1 cellular context compared by ENCODE assay signal in genomic region chr5:122313941-122314340, GRCh38.
TF ChIP-seq lines count a peak whose summit lies in the region.

No MANE protein-coding gene starts in this region.

TF ChIP-seq in GM23338, 12 proteins besides CTCF, POLR2A, EP300 and RAD21 (continued from another document):
- TF ChIP-seq REST (IDR thresholded peaks at IDR 0.05; ENCODE audit: unreplicated experiment) (no peak), EZH2 (IDR thresholded peaks at IDR 0.05; ENCODE audit: low read depth, unreplicated experiment) (no peak), ZNF114 (CRISPR knock-in tag; IDR thresholded peaks at IDR 0.05) (no peak), ZNF331 (CRISPR knock-in tag; IDR thresholded peaks at IDR 0.05; ENCODE audit: low read depth) (no peak), POLR2AphosphoS5 (IDR thresholded peaks at IDR 0.05; ENCODE audit: low read depth) (no peak), NANOG (IDR thresholded peaks at IDR 0.05; ENCODE audit: borderline replicate concordance) (no peak), EZH2phosphoT487 (IDR thresholded peaks at IDR 0.05; ENCODE audit: unreplicated experiment) (no peak), CREB1 (CRISPR knock-in tag; IDR thresholded peaks at IDR 0.05; ENCODE audit: low read depth) (no peak)
- TF ChIP-seq, protein P1, sequence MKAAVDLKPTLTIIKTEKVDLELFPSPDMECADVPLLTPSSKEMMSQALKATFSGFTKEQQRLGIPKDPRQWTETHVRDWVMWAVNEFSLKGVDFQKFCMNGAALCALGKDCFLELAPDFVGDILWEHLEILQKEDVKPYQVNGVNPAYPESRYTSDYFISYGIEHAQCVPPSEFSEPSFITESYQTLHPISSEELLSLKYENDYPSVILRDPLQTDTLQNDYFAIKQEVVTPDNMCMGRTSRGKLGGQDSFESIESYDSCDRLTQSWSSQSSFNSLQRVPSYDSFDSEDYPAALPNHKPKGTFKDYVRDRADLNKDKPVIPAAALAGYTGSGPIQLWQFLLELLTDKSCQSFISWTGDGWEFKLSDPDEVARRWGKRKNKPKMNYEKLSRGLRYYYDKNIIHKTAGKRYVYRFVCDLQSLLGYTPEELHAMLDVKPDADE (IDR thresholded peaks at IDR 0.05) = no peak
- TF ChIP-seq, protein P2, sequence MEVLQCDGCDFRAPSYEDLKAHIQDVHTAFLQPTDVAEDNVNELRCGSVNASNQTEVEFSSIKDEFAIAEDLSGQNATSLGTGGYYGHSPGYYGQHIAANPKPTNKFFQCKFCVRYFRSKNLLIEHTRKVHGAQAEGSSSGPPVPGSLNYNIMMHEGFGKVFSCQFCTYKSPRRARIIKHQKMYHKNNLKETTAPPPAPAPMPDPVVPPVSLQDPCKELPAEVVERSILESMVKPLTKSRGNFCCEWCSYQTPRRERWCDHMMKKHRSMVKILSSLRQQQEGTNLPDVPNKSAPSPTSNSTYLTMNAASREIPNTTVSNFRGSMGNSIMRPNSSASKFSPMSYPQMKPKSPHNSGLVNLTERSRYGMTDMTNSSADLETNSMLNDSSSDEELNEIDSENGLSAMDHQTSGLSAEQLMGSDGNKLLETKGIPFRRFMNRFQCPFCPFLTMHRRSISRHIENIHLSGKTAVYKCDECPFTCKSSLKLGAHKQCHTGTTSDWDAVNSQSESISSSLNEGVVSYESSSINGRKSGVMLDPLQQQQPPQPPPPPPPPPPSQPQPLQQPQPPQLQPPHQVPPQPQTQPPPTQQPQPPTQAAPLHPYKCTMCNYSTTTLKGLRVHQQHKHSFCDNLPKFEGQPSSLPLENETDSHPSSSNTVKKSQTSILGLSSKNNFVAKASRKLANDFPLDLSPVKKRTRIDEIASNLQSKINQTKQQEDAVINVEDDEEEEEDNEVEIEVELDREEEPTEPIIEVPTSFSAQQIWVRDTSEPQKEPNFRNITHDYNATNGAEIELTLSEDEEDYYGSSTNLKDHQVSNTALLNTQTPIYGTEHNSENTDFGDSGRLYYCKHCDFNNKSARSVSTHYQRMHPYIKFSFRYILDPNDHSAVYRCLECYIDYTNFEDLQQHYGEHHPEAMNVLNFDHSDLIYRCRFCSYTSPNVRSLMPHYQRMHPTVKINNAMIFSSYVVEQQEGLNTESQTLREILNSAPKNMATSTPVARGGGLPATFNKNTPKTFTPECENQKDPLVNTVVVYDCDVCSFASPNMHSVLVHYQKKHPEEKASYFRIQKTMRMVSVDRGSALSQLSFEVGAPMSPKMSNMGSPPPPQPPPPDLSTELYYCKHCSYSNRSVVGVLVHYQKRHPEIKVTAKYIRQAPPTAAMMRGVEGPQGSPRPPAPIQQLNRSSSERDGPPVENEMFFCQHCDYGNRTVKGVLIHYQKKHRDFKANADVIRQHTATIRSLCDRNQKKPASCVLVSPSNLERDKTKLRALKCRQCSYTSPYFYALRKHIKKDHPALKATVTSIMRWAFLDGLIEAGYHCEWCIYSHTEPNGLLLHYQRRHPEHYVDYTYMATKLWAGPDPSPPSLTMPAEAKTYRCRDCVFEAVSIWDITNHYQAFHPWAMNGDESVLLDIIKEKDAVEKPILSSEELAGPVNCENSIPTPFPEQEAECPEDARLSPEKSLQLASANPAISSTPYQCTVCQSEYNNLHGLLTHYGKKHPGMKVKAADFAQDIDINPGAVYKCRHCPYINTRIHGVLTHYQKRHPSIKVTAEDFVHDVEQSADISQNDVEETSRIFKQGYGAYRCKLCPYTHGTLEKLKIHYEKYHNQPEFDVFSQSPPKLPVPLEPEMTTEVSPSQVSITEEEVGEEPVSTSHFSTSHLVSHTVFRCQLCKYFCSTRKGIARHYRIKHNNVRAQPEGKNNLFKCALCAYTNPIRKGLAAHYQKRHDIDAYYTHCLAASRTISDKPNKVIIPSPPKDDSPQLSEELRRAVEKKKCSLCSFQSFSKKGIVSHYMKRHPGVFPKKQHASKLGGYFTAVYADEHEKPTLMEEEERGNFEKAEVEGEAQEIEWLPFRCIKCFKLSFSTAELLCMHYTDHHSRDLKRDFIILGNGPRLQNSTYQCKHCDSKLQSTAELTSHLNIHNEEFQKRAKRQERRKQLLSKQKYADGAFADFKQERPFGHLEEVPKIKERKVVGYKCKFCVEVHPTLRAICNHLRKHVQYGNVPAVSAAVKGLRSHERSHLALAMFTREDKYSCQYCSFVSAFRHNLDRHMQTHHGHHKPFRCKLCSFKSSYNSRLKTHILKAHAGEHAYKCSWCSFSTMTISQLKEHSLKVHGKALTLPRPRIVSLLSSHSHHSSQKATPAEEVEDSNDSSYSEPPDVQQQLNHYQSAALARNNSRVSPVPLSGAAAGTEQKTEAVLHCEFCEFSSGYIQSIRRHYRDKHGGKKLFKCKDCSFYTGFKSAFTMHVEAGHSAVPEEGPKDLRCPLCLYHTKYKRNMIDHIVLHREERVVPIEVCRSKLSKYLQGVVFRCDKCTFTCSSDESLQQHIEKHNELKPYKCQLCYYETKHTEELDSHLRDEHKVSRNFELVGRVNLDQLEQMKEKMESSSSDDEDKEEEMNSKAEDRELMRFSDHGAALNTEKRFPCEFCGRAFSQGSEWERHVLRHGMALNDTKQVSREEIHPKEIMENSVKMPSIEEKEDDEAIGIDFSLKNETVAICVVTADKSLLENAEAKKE (CRISPR knock-in tag; IDR thresholded peaks at IDR 0.05) = no peak
